1 cellular context compared by ENCODE assay signal in the genomic region with DNA sequence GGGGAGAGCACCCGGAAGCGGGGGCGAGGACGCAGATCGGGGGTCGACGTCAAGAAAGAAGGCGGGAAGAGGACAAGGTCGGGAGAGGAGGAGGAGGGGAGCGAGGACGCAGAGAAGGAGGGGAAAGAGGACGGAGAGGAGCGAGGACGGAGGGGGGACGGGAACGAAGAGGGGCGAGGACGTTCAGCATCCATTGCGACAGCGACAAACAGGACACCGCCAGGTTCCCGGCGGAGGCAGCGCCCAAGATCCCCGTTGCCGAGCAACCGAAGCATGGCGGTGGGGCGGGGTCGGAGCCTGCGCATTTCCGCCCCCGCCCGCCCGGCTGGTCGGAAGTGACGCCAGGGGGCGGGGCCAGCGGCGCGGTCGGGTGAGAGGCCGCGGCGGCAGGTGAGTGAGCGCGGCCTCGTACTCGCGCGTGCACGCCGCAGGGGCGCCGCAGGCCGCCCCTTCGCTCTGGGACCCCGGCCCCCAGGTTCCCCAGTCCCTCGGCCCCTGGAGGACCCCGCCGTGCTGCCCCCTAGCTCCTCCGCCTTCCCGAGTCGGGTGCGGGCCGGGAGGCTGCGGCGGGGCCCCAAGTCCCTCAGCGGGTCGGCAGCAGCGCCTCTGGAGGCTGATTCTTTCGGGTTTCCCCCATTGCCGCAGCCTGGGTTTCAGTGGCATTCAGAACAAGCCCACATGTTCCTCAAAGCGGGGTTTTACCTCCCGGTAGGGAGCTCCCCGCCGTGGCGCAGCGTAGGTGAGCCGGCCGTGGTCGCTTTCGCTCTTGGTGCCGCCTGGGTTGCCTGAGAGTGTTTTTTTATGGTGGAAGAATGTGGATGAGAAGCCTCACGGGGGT.
A peak's percentile ranks its signal among the peaks of the same experiment; 100 is the strongest.
TF ChIP-seq lines count a peak whose summit lies in the region.

A gene with protein sequence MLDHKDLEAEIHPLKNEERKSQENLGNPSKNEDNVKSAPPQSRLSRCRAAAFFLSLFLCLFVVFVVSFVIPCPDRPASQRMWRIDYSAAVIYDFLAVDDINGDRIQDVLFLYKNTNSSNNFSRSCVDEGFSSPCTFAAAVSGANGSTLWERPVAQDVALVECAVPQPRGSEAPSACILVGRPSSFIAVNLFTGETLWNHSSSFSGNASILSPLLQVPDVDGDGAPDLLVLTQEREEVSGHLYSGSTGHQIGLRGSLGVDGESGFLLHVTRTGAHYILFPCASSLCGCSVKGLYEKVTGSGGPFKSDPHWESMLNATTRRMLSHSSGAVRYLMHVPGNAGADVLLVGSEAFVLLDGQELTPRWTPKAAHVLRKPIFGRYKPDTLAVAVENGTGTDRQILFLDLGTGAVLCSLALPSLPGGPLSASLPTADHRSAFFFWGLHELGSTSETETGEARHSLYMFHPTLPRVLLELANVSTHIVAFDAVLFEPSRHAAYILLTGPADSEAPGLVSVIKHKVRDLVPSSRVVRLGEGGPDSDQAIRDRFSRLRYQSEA (plus strand): TSS at position 354 of the 838 bp plus-strand sequence. CDS start 19,593 bp downstream, outside the sequence.

TF ChIP-seq in K562, 482 proteins besides CTCF, POLR2A, EP300 and RAD21 (continued from another document and continues in another):
- TF ChIP-seq SIN3A (IDR thresholded peaks at IDR 0.05; ENCODE audit: borderline replicate concordance in 2 of 2, control insufficient read depth in 1 of 2, low read depth in 2 of 2, low read length in 2 of 2) (peak; percentile 21 to 81; a peak in 3 of 4 replicates), RUNX1 (IDR thresholded peaks at IDR 0.05; ENCODE audit: low read depth) (no peak), NFXL1 (CRISPR knock-in tag; IDR thresholded peaks at IDR 0.05) (no peak), ILF3 (IDR thresholded peaks at IDR 0.05; ENCODE audit: borderline replicate concordance) (peak; percentile 82; the same call in 1 of the 2 replicates), HDAC3 (IDR thresholded peaks at IDR 0.05; ENCODE audit: borderline replicate concordance, partially characterized antibody) (no peak), KLF1 (tag; IDR thresholded peaks at IDR 0.05) (peak; percentile 57; the same call in 1 of the 2 replicates), SETDB1 (IDR thresholded peaks at IDR 0.05; ENCODE audit: low read length) (no peak), SOX6 (IDR thresholded peaks at IDR 0.05) (peak; percentile 19; the same call in 1 of the 2 replicates), ZBED1 (IDR thresholded peaks at IDR 0.05) (peak; percentile 54; the same call in 1 of the 2 replicates), ZNF707 (CRISPR knock-in tag; conservative IDR thresholded peaks at IDR 0.05) (no peak), ZFP36 (IDR thresholded peaks at IDR 0.05; ENCODE audit: low read depth, low read length, partially characterized antibody) (no peak), CHD1 (IDR thresholded peaks at IDR 0.05; ENCODE audit: low read length) (no peak), ZNF232 (CRISPR knock-in tag; IDR thresholded peaks at IDR 0.05) (no peak), PHF21A (IDR thresholded peaks at IDR 0.05; ENCODE audit: borderline replicate concordance, low read depth) (no peak), GABPB1 (CRISPR knock-in tag; IDR thresholded peaks at IDR 0.05) (peak; percentile 92), ZNF764 (CRISPR knock-in tag; IDR thresholded peaks at IDR 0.05; ENCODE audit: low read depth) (no peak), SP2 (IDR thresholded peaks at IDR 0.05; ENCODE audit: extremely low read depth, low read depth, low read length, poor library complexity, severe bottlenecking) (peak; percentile 18), JUN (IDR thresholded peaks at IDR 0.05; ENCODE audit: borderline replicate concordance, low read depth, low read length) (no peak), JUN (CRISPR knock-in tag; IDR thresholded peaks at IDR 0.05; ENCODE audit: borderline replicate concordance) (no peak), BRD9 (IDR thresholded peaks at IDR 0.05; ENCODE audit: low read depth, partially characterized antibody) (no peak)
- TF ChIP-seq, protein P1, sequence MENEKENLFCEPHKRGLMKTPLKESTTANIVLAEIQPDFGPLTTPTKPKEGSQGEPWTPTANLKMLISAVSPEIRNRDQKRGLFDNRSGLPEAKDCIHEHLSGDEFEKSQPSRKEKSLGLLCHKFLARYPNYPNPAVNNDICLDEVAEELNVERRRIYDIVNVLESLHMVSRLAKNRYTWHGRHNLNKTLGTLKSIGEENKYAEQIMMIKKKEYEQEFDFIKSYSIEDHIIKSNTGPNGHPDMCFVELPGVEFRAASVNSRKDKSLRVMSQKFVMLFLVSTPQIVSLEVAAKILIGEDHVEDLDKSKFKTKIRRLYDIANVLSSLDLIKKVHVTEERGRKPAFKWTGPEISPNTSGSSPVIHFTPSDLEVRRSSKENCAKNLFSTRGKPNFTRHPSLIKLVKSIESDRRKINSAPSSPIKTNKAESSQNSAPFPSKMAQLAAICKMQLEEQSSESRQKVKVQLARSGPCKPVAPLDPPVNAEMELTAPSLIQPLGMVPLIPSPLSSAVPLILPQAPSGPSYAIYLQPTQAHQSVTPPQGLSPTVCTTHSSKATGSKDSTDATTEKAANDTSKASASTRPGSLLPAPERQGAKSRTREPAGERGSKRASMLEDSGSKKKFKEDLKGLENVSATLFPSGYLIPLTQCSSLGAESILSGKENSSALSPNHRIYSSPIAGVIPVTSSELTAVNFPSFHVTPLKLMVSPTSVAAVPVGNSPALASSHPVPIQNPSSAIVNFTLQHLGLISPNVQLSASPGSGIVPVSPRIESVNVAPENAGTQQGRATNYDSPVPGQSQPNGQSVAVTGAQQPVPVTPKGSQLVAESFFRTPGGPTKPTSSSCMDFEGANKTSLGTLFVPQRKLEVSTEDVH (IDR thresholded peaks at IDR 0.05; ENCODE audit: low read depth, partially characterized antibody): peak; percentile 69
- TF ChIP-seq, protein P2, sequence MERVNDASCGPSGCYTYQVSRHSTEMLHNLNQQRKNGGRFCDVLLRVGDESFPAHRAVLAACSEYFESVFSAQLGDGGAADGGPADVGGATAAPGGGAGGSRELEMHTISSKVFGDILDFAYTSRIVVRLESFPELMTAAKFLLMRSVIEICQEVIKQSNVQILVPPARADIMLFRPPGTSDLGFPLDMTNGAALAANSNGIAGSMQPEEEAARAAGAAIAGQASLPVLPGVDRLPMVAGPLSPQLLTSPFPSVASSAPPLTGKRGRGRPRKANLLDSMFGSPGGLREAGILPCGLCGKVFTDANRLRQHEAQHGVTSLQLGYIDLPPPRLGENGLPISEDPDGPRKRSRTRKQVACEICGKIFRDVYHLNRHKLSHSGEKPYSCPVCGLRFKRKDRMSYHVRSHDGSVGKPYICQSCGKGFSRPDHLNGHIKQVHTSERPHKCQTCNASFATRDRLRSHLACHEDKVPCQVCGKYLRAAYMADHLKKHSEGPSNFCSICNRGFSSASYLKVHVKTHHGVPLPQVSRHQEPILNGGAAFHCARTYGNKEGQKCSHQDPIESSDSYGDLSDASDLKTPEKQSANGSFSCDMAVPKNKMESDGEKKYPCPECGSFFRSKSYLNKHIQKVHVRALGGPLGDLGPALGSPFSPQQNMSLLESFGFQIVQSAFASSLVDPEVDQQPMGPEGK (CRISPR knock-in tag; IDR thresholded peaks at IDR 0.05; ENCODE audit: borderline replicate concordance): no peak
- TF ChIP-seq, protein P3, sequence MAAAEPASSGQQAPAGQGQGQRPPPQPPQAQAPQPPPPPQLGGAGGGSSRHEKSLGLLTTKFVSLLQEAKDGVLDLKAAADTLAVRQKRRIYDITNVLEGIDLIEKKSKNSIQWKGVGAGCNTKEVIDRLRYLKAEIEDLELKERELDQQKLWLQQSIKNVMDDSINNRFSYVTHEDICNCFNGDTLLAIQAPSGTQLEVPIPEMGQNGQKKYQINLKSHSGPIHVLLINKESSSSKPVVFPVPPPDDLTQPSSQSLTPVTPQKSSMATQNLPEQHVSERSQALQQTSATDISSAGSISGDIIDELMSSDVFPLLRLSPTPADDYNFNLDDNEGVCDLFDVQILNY (CRISPR knock-in tag; IDR thresholded peaks at IDR 0.05): no peak
- TF ChIP-seq, protein P4, sequence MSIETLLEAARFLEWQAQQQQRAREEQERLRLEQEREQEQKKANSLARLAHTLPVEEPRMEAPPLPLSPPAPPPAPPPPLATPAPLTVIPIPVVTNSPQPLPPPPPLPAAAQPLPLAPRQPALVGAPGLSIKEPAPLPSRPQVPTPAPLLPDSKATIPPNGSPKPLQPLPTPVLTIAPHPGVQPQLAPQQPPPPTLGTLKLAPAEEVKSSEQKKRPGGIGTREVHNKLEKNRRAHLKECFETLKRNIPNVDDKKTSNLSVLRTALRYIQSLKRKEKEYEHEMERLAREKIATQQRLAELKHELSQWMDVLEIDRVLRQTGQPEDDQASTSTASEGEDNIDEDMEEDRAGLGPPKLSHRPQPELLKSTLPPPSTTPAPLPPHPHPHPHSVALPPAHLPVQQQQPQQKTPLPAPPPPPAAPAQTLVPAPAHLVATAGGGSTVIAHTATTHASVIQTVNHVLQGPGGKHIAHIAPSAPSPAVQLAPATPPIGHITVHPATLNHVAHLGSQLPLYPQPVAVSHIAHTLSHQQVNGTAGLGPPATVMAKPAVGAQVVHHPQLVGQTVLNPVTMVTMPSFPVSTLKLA (conservative IDR thresholded peaks at IDR 0.05): peak; percentile 72 to 89
- TF ChIP-seq, protein P5, sequence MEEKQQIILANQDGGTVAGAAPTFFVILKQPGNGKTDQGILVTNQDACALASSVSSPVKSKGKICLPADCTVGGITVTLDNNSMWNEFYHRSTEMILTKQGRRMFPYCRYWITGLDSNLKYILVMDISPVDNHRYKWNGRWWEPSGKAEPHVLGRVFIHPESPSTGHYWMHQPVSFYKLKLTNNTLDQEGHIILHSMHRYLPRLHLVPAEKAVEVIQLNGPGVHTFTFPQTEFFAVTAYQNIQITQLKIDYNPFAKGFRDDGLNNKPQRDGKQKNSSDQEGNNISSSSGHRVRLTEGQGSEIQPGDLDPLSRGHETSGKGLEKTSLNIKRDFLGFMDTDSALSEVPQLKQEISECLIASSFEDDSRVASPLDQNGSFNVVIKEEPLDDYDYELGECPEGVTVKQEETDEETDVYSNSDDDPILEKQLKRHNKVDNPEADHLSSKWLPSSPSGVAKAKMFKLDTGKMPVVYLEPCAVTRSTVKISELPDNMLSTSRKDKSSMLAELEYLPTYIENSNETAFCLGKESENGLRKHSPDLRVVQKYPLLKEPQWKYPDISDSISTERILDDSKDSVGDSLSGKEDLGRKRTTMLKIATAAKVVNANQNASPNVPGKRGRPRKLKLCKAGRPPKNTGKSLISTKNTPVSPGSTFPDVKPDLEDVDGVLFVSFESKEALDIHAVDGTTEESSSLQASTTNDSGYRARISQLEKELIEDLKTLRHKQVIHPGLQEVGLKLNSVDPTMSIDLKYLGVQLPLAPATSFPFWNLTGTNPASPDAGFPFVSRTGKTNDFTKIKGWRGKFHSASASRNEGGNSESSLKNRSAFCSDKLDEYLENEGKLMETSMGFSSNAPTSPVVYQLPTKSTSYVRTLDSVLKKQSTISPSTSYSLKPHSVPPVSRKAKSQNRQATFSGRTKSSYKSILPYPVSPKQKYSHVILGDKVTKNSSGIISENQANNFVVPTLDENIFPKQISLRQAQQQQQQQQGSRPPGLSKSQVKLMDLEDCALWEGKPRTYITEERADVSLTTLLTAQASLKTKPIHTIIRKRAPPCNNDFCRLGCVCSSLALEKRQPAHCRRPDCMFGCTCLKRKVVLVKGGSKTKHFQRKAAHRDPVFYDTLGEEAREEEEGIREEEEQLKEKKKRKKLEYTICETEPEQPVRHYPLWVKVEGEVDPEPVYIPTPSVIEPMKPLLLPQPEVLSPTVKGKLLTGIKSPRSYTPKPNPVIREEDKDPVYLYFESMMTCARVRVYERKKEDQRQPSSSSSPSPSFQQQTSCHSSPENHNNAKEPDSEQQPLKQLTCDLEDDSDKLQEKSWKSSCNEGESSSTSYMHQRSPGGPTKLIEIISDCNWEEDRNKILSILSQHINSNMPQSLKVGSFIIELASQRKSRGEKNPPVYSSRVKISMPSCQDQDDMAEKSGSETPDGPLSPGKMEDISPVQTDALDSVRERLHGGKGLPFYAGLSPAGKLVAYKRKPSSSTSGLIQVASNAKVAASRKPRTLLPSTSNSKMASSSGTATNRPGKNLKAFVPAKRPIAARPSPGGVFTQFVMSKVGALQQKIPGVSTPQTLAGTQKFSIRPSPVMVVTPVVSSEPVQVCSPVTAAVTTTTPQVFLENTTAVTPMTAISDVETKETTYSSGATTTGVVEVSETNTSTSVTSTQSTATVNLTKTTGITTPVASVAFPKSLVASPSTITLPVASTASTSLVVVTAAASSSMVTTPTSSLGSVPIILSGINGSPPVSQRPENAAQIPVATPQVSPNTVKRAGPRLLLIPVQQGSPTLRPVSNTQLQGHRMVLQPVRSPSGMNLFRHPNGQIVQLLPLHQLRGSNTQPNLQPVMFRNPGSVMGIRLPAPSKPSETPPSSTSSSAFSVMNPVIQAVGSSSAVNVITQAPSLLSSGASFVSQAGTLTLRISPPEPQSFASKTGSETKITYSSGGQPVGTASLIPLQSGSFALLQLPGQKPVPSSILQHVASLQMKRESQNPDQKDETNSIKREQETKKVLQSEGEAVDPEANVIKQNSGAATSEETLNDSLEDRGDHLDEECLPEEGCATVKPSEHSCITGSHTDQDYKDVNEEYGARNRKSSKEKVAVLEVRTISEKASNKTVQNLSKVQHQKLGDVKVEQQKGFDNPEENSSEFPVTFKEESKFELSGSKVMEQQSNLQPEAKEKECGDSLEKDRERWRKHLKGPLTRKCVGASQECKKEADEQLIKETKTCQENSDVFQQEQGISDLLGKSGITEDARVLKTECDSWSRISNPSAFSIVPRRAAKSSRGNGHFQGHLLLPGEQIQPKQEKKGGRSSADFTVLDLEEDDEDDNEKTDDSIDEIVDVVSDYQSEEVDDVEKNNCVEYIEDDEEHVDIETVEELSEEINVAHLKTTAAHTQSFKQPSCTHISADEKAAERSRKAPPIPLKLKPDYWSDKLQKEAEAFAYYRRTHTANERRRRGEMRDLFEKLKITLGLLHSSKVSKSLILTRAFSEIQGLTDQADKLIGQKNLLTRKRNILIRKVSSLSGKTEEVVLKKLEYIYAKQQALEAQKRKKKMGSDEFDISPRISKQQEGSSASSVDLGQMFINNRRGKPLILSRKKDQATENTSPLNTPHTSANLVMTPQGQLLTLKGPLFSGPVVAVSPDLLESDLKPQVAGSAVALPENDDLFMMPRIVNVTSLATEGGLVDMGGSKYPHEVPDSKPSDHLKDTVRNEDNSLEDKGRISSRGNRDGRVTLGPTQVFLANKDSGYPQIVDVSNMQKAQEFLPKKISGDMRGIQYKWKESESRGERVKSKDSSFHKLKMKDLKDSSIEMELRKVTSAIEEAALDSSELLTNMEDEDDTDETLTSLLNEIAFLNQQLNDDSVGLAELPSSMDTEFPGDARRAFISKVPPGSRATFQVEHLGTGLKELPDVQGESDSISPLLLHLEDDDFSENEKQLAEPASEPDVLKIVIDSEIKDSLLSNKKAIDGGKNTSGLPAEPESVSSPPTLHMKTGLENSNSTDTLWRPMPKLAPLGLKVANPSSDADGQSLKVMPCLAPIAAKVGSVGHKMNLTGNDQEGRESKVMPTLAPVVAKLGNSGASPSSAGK (IDR thresholded peaks at IDR 0.05): peak; percentile 91
- TF ChIP-seq, protein P6, sequence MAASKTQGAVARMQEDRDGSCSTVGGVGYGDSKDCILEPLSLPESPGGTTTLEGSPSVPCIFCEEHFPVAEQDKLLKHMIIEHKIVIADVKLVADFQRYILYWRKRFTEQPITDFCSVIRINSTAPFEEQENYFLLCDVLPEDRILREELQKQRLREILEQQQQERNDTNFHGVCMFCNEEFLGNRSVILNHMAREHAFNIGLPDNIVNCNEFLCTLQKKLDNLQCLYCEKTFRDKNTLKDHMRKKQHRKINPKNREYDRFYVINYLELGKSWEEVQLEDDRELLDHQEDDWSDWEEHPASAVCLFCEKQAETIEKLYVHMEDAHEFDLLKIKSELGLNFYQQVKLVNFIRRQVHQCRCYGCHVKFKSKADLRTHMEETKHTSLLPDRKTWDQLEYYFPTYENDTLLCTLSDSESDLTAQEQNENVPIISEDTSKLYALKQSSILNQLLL (CRISPR knock-in tag; IDR thresholded peaks at IDR 0.05; ENCODE audit: borderline replicate concordance): no peak
- TF ChIP-seq, protein P7, sequence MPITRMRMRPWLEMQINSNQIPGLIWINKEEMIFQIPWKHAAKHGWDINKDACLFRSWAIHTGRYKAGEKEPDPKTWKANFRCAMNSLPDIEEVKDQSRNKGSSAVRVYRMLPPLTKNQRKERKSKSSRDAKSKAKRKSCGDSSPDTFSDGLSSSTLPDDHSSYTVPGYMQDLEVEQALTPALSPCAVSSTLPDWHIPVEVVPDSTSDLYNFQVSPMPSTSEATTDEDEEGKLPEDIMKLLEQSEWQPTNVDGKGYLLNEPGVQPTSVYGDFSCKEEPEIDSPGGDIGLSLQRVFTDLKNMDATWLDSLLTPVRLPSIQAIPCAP (CRISPR knock-in tag; IDR thresholded peaks at IDR 0.05; ENCODE audit: borderline replicate concordance): no peak
